20 cellular contexts compared by ENCODE assay signal in the genomic region with DNA sequence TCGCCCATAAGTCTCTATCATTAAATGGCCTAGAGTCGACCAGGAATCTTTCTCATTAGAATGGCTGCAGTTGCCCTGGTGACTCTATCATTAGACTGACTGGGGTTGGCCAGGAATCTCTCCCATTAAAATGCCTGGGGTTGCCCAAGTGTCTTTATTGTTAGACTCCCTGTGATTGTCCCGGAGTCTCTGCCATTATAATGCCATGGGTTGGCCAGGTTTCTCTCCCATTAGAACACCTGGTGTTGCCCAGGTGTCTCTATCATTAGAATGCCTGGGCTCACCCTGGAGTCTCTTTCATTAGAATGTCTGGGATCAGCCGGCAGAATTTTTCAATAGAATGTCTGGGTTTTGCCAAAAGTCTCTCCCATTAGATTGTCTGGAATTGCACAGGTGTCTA.
"Had no signal": no experiment of that assay in that cellular context is flagged by ENCODE, and none has a peak within 500 bp of the region (broad histone marks: within the 10 kb centered on the region; RNA-seq: fewer than 3 reads in every experiment).

No MANE protein-coding gene starts in this region.

- H3K27ac ChIP-seq: KMS-11 had no signal

- DNase-seq: IMR-90, Kasumi-1, MM.1S, NCI-H1092 treated with DMSO at 0.1 percent for 48 hours, NCI-H1436, NCI-H187, NCI-H2029, NCI-H226, NCI-H446, NCI-H510A, NCI-H524 treated with DMSO at 0.1 percent for 48 hours, NCI-H69, NCI-H774, RPMI8226, SHP77, SK-N-SH, SW 1271 had no signal

- ATAC-seq: HepG2, K562 had no signal

- H3K9me3 ChIP-seq: SK-N-SH had no signal

- H3K4me3 ChIP-seq: K562 had no signal
